Comparison of ENCODE assay signal across 27 cellular contexts in genomic region chr7:20793686-20794394, GRCh38. TPM values are rescaled to one million over a fixed set of nuclear protein-coding genes. Genes with fewer than 3 reads are reported as not detected.
DNase-seq lines count a peak whose midpoint lies in the region; ATAC-seq and TF ChIP-seq lines count a peak whose summit lies in the region.
"Had no signal": no experiment of that assay in that cellular context is flagged by ENCODE, and none has a peak within 500 bp of the region (broad histone marks: within the 10 kb centered on the region; RNA-seq: fewer than 3 reads in every experiment).

No MANE protein-coding gene starts in this region.

- intact Hi-C loops in transverse colon (cut with DNase I; ENCODE audit: low total_unique reads): loop anchor here (10.0 kb wide), 1 partner anchor 631 kb away; the partner anchor contains the start of gene SP4

- H3K14ac ChIP-seq in neuronal stem cell (ENCODE audit: low read length): no peak overlapping the region

- H3K9ac ChIP-seq in neuronal stem cell (ENCODE audit: low read depth, low read length, poor library complexity): no peak overlapping the region

- H2AK5ac ChIP-seq in neuronal stem cell (ENCODE audit: low read depth, low read length): no peak overlapping the region

- WGBS in neuronal stem cell (ENCODE audit: extremely low coverage in 2 of 2, insufficient read length in 2 of 2, insufficient replicate concordance in 1 of 2), 2 donors: no CpG with 5 or more reads among the region's 16 CpGs
- 19 to 20% methylated on average over 13 to 16 of the region's 16 CpGs for WGBS in transverse colon (ENCODE audit: low coverage in 1 of 2), 2 donors

- peaks cover 0 to 97% (median 0%) of the 10 kb centered on the region in 3 experiments for H3K27me3 ChIP-seq in neuronal stem cell (ENCODE audit: control insufficient read depth in 3 of 3, insufficient read depth in 3 of 3, low read depth in 1 of 3, low read length in 3 of 3)
- H3K27me3 ChIP-seq in transverse colon: peaks cover 98% of the 10 kb centered on the region

- no peak for TF ChIP-seq POLR2A in transverse colon (IDR thresholded peaks at IDR 0.05)

- H3K36me3 ChIP-seq in neuronal stem cell (replicated peaks in 1 of 2; ENCODE audit: control insufficient read depth in 2 of 2, insufficient read depth in 2 of 2, low read length in 2 of 2) (no peaks in the 10 kb centered on the region), transverse colon (no peaks in the 10 kb centered on the region)
- H3K36me3 ChIP-seq: WERI-Rb-1 had no signal

- no peak overlapping the region for H2BK12ac ChIP-seq in neuronal stem cell (ENCODE audit: low read length)

- H3K4me2 ChIP-seq in neuronal stem cell (ENCODE audit: insufficient read depth, low read length, poor library complexity, severe bottlenecking): peak overlapping the region; percentile 61
- H3K4me2 ChIP-seq: A549, PC-9 had no signal

- no peak overlapping the region for H3K4me3 ChIP-seq in neuronal stem cell (ENCODE audit: low read length in 2 of 2)
- H3K4me3 ChIP-seq in transverse colon: no peak overlapping the region
- H3K4me3 ChIP-seq: A549, GM12878, PC-9 had no signal

- H3K9me3 ChIP-seq in neuronal stem cell (replicated peaks in 1 of 2; ENCODE audit: control insufficient read depth in 2 of 2, insufficient read depth in 1 of 2, low read depth in 1 of 2, low read length in 2 of 2) (no peaks in the 10 kb centered on the region), transverse colon (no peaks in the 10 kb centered on the region)

- in situ Hi-C loops in transverse colon (cut with MboI; ENCODE audit: low pct_ligation_motif_present in 1 of 4, low pct_unique_long_range_greater_than_20kb in 1 of 4, low sequenced_read_pairs in 3 of 4): loop anchor here (25.0 kb wide), 3 partner anchors 443 to 718 kb away; no protein-coding TSS in a partner anchor

- no peak overlapping the region for H2AFZ ChIP-seq in neuronal stem cell (ENCODE audit: low read length)
- H2AFZ ChIP-seq: PC-9 had no signal

- no peak overlapping the region for H3K4ac ChIP-seq in neuronal stem cell (ENCODE audit: low read length)

- no peak overlapping the region for H4K8ac ChIP-seq in neuronal stem cell (ENCODE audit: low read depth, low read length)

- H3K4me1 ChIP-seq in neuronal stem cell (ENCODE audit: control insufficient read depth in 2 of 2, insufficient read depth in 1 of 2, low read depth in 1 of 2, low read length in 2 of 2) (peaks cover 0 to 12% of the 10 kb centered on the region in 2 donors), transverse colon (peaks cover 7 to 24% (median 19%) of the 10 kb centered on the region in 4 donors)
- H3K4me1 ChIP-seq: A549, foreskin keratinocyte had no signal

- H3K79me1 ChIP-seq in neuronal stem cell (ENCODE audit: low read depth, low read length): peaks cover 4% of the 10 kb centered on the region

- no peak overlapping the region for H2BK120ac ChIP-seq in neuronal stem cell (ENCODE audit: low read depth, low read length)

- no peak overlapping the region for H3K23ac ChIP-seq in neuronal stem cell (ENCODE audit: low read depth, low read length, poor library complexity)

- DNase-seq in NCI-H1436 treated with DMSO at 0.1 percent for 48 hours (lab: John Stamatoyannopoulos, UW) (peak; percentile 18), NCI-H1436 (lab: John Stamatoyannopoulos, UW) (no peak), NCI-H345 treated with DMSO at 0.1 percent for 48 hours (lab: John Stamatoyannopoulos, UW; ENCODE audit: unreplicated experiment) (peak; percentile 70), epithelial cell of prostate (ENCODE audit: low read depth, low spot score) (no peak), neuronal stem cell (ENCODE audit: low spot score) (no peak), transverse colon (no peak), SHP77 (lab: John Stamatoyannopoulos, UW) (no peak)
- DNase-seq: activated CD8-positive, alpha-beta T cell treated with anti-CD3 and anti-CD28 coated beads, Interleukin-2, amount 10 ng/mL, durations not matched to agents 7 days and 5 days; activated T-cell treated with anti-CD3 and anti-CD28 coated beads, Interleukin-2, amount 50 U/mL, for 24 hours; Calu3; cortex of kidney; foreskin keratinocyte; left cardiac atrium; midbrain; MM.1S; NCI-H2107; T-helper 2 cell had no signal

- H2BK5ac ChIP-seq in neuronal stem cell (ENCODE audit: low read length): no peak overlapping the region

- peak overlapping the region; percentile 89 for H3K18ac ChIP-seq in neuronal stem cell (ENCODE audit: low read length)

- TF ChIP-seq EP300 in transverse colon (IDR thresholded peaks at IDR 0.05; ENCODE audit: low read depth): no peak

- no peak overlapping the region for H4K91ac ChIP-seq in neuronal stem cell (ENCODE audit: low read depth, low read length, poor library complexity)

- no peak for ATAC-seq in GM18907 (IDR thresholded peaks at IDR 0.05; ENCODE audit: unreplicated experiment)
- ATAC-seq: A549; activated CD8-positive, alpha-beta T cell treated with anti-CD3 and anti-CD28 coated beads, Interleukin-2, amount 10 ng/mL, durations not matched to agents 7 days and 5 days; activated naive CD4-positive, alpha-beta T cell treated with anti-CD3 and anti-CD28 coated beads, Interleukin-2, amount 50 U/mL, for 72 hours; foreskin keratinocyte; GM12878; HCT116; left cardiac atrium had no signal

- no peak overlapping the region for H2BK15ac ChIP-seq in neuronal stem cell (ENCODE audit: low read length)

- TF ChIP-seq CTCF in transverse colon (IDR thresholded peaks at IDR 0.05): no peak

- H3K27ac ChIP-seq in epithelial cell of prostate (peak overlapping the region; percentile 56), neuronal stem cell (replicated peaks; ENCODE audit: low read length) (peak overlapping the region; percentile 82), transverse colon (no peak overlapping the region)
- H3K27ac ChIP-seq: A549, foreskin keratinocyte, PC-9, WERI-Rb-1 had no signal

RNA-seq across cellular contexts. Expression of gene SP8, which starts 7.2 kb away (rescaled TPM):
- polyA plus RNA-seq in neuronal stem cell (2013, experiment 1 of 2): 54.8 TPM
- 56.7 TPM for polyA plus RNA-seq in neuronal stem cell (2013, experiment 2 of 2)
- not detected for total RNA-seq in transverse colon
- total RNA-seq: activated CD8-positive, alpha-beta T cell treated with anti-CD3 and anti-CD28 coated beads, Interleukin-2, amount 10 ng/mL, durations not matched to agents 7 days and 5 days; activated naive CD4-positive, alpha-beta T cell treated with anti-CD3 and anti-CD28 coated beads, Interleukin-2, amount 50 U/mL, for 72 hours; Calu3; foreskin keratinocyte; GM12878; left cardiac atrium; PC-9; pulmonary artery endothelial cell had no signal
- polyA plus RNA-seq: A549, BJ, foreskin keratinocyte, GM12878, urinary bladder had no signal

Comparison
In these comparisons a context has a peak if more than half of its experiments do, and no peak if none do; other contexts are left out.
1. DNase-seq: peak in NCI-H1436 treated with DMSO at 0.1 percent for 48 hours (single experiment) and NCI-H345 treated with DMSO at 0.1 percent for 48 hours (single experiment); none in NCI-H1436 (single experiment), epithelial cell of prostate (single experiment), neuronal stem cell (single experiment), transverse colon (single experiment) and SHP77 (0 of 2).
2. H3K27ac ChIP-seq: peak in epithelial cell of prostate (single experiment) and neuronal stem cell (single experiment); none in transverse colon (0 of 4).